20 cellular contexts compared by ENCODE assay signal in genomic region chr3:172197344-172197743, GRCh38.
DNase-seq lines count a peak whose midpoint lies in the region; ATAC-seq, FAIRE-seq and TF ChIP-seq lines count a peak whose summit lies in the region.
"Had no signal": no experiment of that assay in that cellular context is flagged by ENCODE, and none has a peak within 500 bp of the region (broad histone marks: within the 10 kb centered on the region; RNA-seq: fewer than 3 reads in every experiment).

No MANE protein-coding gene starts in this region.

- peaks cover 64% of the 10 kb centered on the region for H3K36me3 Mint-ChIP-seq in Calu3 (ENCODE audit: insufficient read depth, unreplicated experiment)
- H3K36me3 Mint-ChIP-seq in neural progenitor cell: peaks cover 25% of the 10 kb centered on the region
- peaks cover 17% of the 10 kb centered on the region for H3K36me3 Mint-ChIP-seq in CD4-positive, alpha-beta T cell (ENCODE audit: low read depth)

- no peak overlapping the region for H2AFZ ChIP-seq in HepG2 (ENCODE audit: low read length)
- H2AFZ ChIP-seq in neural progenitor cell (replicated peaks): no peak overlapping the region
- H2AFZ ChIP-seq: GM23248 had no signal

- no TSS peak for BruUV-seq in HepG2 (replicated peaks; lab: Mats Ljungman, UMichigan)
- no TSS peak for BruUV-seq in Calu3 (replicated peaks; lab: Mats Ljungman, UMichigan)

- no peaks in the 10 kb centered on the region for H3K27me3 ChIP-seq in HepG2 (ENCODE audit: control insufficient read depth in 1 of 2, insufficient read depth in 2 of 2, low read length in 2 of 2)
- H3K27me3 ChIP-seq in right lobe of liver: no peaks in the 10 kb centered on the region
- H3K27me3 ChIP-seq in neural progenitor cell: no peaks in the 10 kb centered on the region
- no peaks in the 10 kb centered on the region for H3K27me3 ChIP-seq in CD4-positive, alpha-beta T cell (ENCODE audit: control insufficient read depth, insufficient read depth, low read length)

- H4K20me1 ChIP-seq in HepG2 (ENCODE audit: insufficient read depth, low read length) (peaks cover 92% of the 10 kb centered on the region), neural progenitor cell (ENCODE audit: low read depth) (peaks cover 17% of the 10 kb centered on the region)

- H3K9ac ChIP-seq in HepG2 (ENCODE audit: insufficient read depth, low read depth, low read length) (no peak overlapping the region), neural progenitor cell (no peak overlapping the region)
- H3K9ac ChIP-seq: GM23248 had no signal

- TF ChIP-seq CTCF in HepG2 (CRISPR knock-in tag; IDR thresholded peaks at IDR 0.05) (no peak), right lobe of liver (IDR thresholded peaks at IDR 0.05) (no peak), Calu3 (IDR thresholded peaks at IDR 0.05; ENCODE audit: unreplicated experiment) (no peak), neural progenitor cell (IDR thresholded peaks at IDR 0.05) (no peak)
- no peak for TF ChIP-seq CTCF in CD4-positive, alpha-beta T cell (IDR thresholded peaks at IDR 0.05)

- no peaks in the 10 kb centered on the region for H3K9me3 Mint-ChIP-seq in Calu3 (ENCODE audit: low read depth, unreplicated experiment)
- peaks cover 9% of the 10 kb centered on the region for H3K9me3 Mint-ChIP-seq in neural progenitor cell
- peaks cover 5% of the 10 kb centered on the region for H3K9me3 Mint-ChIP-seq in CD4-positive, alpha-beta T cell
- H3K9me3 Mint-ChIP-seq: CD8-positive, alpha-beta memory T cell had no signal

- peaks cover 91% of the 10 kb centered on the region for H3K79me2 ChIP-seq in HepG2 (ENCODE audit: insufficient read depth, low read length)
- H3K79me2 ChIP-seq in neural progenitor cell (ENCODE audit: low read depth): peaks cover 48% of the 10 kb centered on the region

- no peak for TF ChIP-seq RAD21 in HepG2 (CRISPR knock-in tag; IDR thresholded peaks at IDR 0.05)

- ATAC-seq in HepG2 (no peak), right lobe of liver (no peak), GM18867 (IDR thresholded peaks at IDR 0.05; ENCODE audit: unreplicated experiment) (no peak)
- no peak for ATAC-seq in CD4-positive, alpha-beta T cell (ENCODE audit: poor library complexity)
- ATAC-seq: HCT116 had no signal

- POLR2A ChIA-PET in HepG2 (lab: Yijun Ruan, JAX): no interaction called here
- POLR2A ChIA-PET in CD4-positive, alpha-beta T cell (lab: Charles Lee): no interaction called here

- CTCF ChIA-PET in HepG2 (lab: Yijun Ruan, JAX; ENCODE audit: low intra/inter-chr PET ratio, low total read pairs): no interaction called here
- CTCF ChIA-PET in Calu3 (lab: Charles Lee): no interaction called here
- CTCF ChIA-PET in CD4-positive, alpha-beta T cell (lab: Charles Lee): no interaction called here

- H3K4me1 ChIP-seq in HepG2 (ENCODE audit: insufficient read depth, low read length) (peaks cover 78% of the 10 kb centered on the region), right lobe of liver (peaks cover 0 to 33% (median 17%) of the 10 kb centered on the region in 4 donors), neural progenitor cell (peaks cover 17% of the 10 kb centered on the region)

- no peak for FAIRE-seq in HepG2 (lab: Jason Lieb, UNC)
- FAIRE-seq: A204.1, GM12891, GM18507, H1 had no signal

- H3K9me3 ChIP-seq in HepG2 (ENCODE audit: low read length) (no peaks in the 10 kb centered on the region), right lobe of liver (no peaks in the 10 kb centered on the region), neural progenitor cell (ENCODE audit: low read depth) (no peaks in the 10 kb centered on the region)
- no peaks in the 10 kb centered on the region for H3K9me3 ChIP-seq in CD4-positive, alpha-beta T cell (ENCODE audit: control insufficient read depth, low read length)

- H3K36me3 ChIP-seq in HepG2 (replicated peaks in 1 of 2; ENCODE audit: control insufficient read depth in 1 of 2, insufficient read depth in 2 of 2, low read length in 2 of 2) (peaks cover 5 to 29% of the 10 kb centered on the region in 2 experiments), right lobe of liver (no peaks in the 10 kb centered on the region), neural progenitor cell (no peaks in the 10 kb centered on the region)

- H3K27me3 Mint-ChIP-seq in Calu3 (ENCODE audit: unreplicated experiment) (no peaks in the 10 kb centered on the region), neural progenitor cell (ENCODE audit: insufficient read depth, low read depth) (peaks cover 2% of the 10 kb centered on the region)
- no peaks in the 10 kb centered on the region for H3K27me3 Mint-ChIP-seq in CD4-positive, alpha-beta T cell
- H3K27me3 Mint-ChIP-seq: CD8-positive, alpha-beta memory T cell had no signal

- DNase-seq in HepG2 (ENCODE audit: low spot score): no peak
- DNase-seq in right lobe of liver: no peak
- DNase-seq in Calu3: no peak
- no peak for DNase-seq in neural progenitor cell (ENCODE audit: low spot score)
- DNase-seq in CD4-positive, alpha-beta T cell: no peak
- no peak for DNase-seq in NCI-H345 treated with DMSO at 0.1 percent for 48 hours (lab: John Stamatoyannopoulos, UW; ENCODE audit: unreplicated experiment)
- DNase-seq: C1 segment of cervical spinal cord; CD8-positive, alpha-beta memory T cell; DMS53; DMS79 treated with DMSO at 0.1 percent for 48 hours; GF-D8; GM23248; H9 had no signal

- H3K4me3 ChIP-seq in HepG2 (replicated peaks in 1 of 3; ENCODE audit: insufficient read depth in 1 of 3, low read depth in 2 of 3, low read length in 3 of 3) (no peak overlapping the region), right lobe of liver (no peak overlapping the region), neural progenitor cell (no peak overlapping the region)
- H3K4me3 ChIP-seq: GM23248 had no signal

- H3F3A ChIP-seq in neural progenitor cell (ENCODE audit: low read depth): no peaks in the 10 kb centered on the region

- H3K4me3 Mint-ChIP-seq in Calu3 (ENCODE audit: low read depth, unreplicated experiment) (no peak overlapping the region), neural progenitor cell (no peak overlapping the region)
- H3K4me3 Mint-ChIP-seq in CD4-positive, alpha-beta T cell: no peak overlapping the region
- H3K4me3 Mint-ChIP-seq: CD8-positive, alpha-beta memory T cell; H9 had no signal

- TF ChIP-seq EP300 in HepG2 (IDR thresholded peaks at IDR 0.05; ENCODE audit: low read depth in 2 of 2, low read length in 2 of 2): no peak
- no peak for TF ChIP-seq EP300 in HepG2 (CRISPR knock-in tag; IDR thresholded peaks at IDR 0.05; ENCODE audit: borderline replicate concordance)

- H3K4me2 ChIP-seq in HepG2 (ENCODE audit: low read depth, low read length) (no peak overlapping the region), neural progenitor cell (no peak overlapping the region)

- H3K4me1 Mint-ChIP-seq in Calu3 (ENCODE audit: low read depth, unreplicated experiment) (peaks cover 56% of the 10 kb centered on the region), neural progenitor cell (peaks cover 54% of the 10 kb centered on the region)
- peaks cover 5% of the 10 kb centered on the region for H3K4me1 Mint-ChIP-seq in CD4-positive, alpha-beta T cell (ENCODE audit: low read depth)

- no peak overlapping the region for H3K27ac ChIP-seq in HepG2 (ENCODE audit: extremely low read length, insufficient read depth, low read length)
- H3K27ac ChIP-seq in right lobe of liver: no peak overlapping the region
- no peak overlapping the region for H3K27ac ChIP-seq in neural progenitor cell
- H3K27ac ChIP-seq in CD4-positive, alpha-beta T cell (ENCODE audit: low read depth, low read length): no peak overlapping the region
- H3K27ac ChIP-seq: 22Rv1, GM23248 had no signal

- WGBS in HepG2 (ENCODE audit: low lambda C conversion rate): 97% methylated on average over 3 of the region's 3 CpGs
- 94% methylated on average over 3 of the region's 3 CpGs for WGBS in right lobe of liver (ENCODE audit: insufficient coverage, low coverage, low lambda C conversion rate, missing lambda C conversion rate)

- in situ Hi-C loops in HepG2 (cut with HindIII; ENCODE audit: extremely low pct_ligation_motif_present, low pct_unique_long_range_greater_than_20kb): no loop called here

- intact Hi-C loops in HepG2 (cut with micrococcal nuclease; ENCODE audit: unreplicated experiment): no loop called here
- intact Hi-C loops in right lobe of liver (cut with DNase I): no loop called here
- intact Hi-C loops in Calu3 (cut with micrococcal nuclease; ENCODE audit: unreplicated experiment): no loop called here
- intact Hi-C loops in CD4-positive, alpha-beta T cell (cut with DNase I, micrococcal nuclease): no loop called here

- TF ChIP-seq POLR2A in HepG2 (IDR thresholded peaks at IDR 0.05; ENCODE audit: insufficient read depth in 1 of 2, low read depth in 2 of 2, low read length in 2 of 2) (0 out of 4 replicates have a peak, but pooled peaks of 1 of the 2 experiments have one; percentile 18), right lobe of liver (IDR thresholded peaks at IDR 0.05) (no peak)

- peak overlapping the region; percentile 30 for H3K27ac Mint-ChIP-seq in Calu3 (ENCODE audit: unreplicated experiment)
- H3K27ac Mint-ChIP-seq in neural progenitor cell: peak overlapping the region; percentile 78
- no peak overlapping the region for H3K27ac Mint-ChIP-seq in CD4-positive, alpha-beta T cell
- H3K27ac Mint-ChIP-seq: CD8-positive, alpha-beta memory T cell; H9 had no signal

TF ChIP-seq in HepG2, 621 proteins besides CTCF, POLR2A, EP300 and RAD21:
- TF ChIP-seq ZNF264 (CRISPR knock-in tag; IDR thresholded peaks at IDR 0.05) (no peak), RBM22 (optimal IDR thresholded peaks at IDR 0.05; ENCODE audit: low read length) (peak; percentile 95), POLR2AphosphoS5 (IDR thresholded peaks at IDR 0.05; ENCODE audit: low read depth, low read length) (peak; percentile 9; the same call in 1 of the 2 replicates)
